Comparison of ENCODE assay signal across 30 cellular contexts in genomic region chr2:118274841-118275510, GRCh38.
"Had no signal": no experiment of that assay in that cellular context is flagged by ENCODE, and none has a peak within 500 bp of the region (broad histone marks: within the 10 kb centered on the region; RNA-seq: fewer than 3 reads in every experiment).

No MANE protein-coding gene starts in this region.

- H3K36me3 ChIP-seq: breast epithelium, Peyer's patch, SJSA1 had no signal

- H3K9me3 ChIP-seq: body of pancreas, breast epithelium, Peyer's patch, SJSA1, SK-N-SH had no signal

- ATAC-seq: activated naive CD8-positive, alpha-beta T cell treated with anti-CD3 and anti-CD28 coated beads, Interleukin-2, amount 50 U/mL, for 24 hours; activated T-cell treated with anti-CD3 and anti-CD28 coated beads, Interleukin-2, amount 50 U/mL, for 4 hours; body of pancreas; PC-3; T-cell; T-helper 17 cell had no signal

- H3K4me3 ChIP-seq: body of pancreas, breast epithelium, Peyer's patch, SJSA1 had no signal

- DNase-seq: activated B cell treated with CpG ODN at 0.5 μM for 24 hours; activated CD4-positive, alpha-beta memory T cell treated with anti-CD3 and anti-CD28 coated beads for 36 hours; activated CD4-positive, alpha-beta T cell treated with anti-CD3 and anti-CD28 coated beads for 4 hours; activated CD4-positive, alpha-beta T cell treated with anti-CD3 and anti-CD28 coated beads, Interleukin-2, amount 50 U/mL, for 1 hour; activated CD4-positive, CD25-positive, alpha-beta regulatory T cell treated with anti-CD3 and anti-CD28 coated beads, Interleukin-2, amount 50 U/mL, for 72 hours; activated CD8-positive, alpha-beta memory T cell treated with anti-CD3 and anti-CD28 coated beads, Interleukin-2, amount 50 U/mL, for 4 hours; activated effector memory CD4-positive, alpha-beta T cell treated with Interleukin-2 at 50 U/mL for 16 hours; activated naive CD4-positive, alpha-beta T cell treated with anti-CD3 and anti-CD28 coated beads, Interleukin-2, amount 10 ng/mL, durations not matched to agents 7 days and 5 days; activated naive CD8-positive, alpha-beta T cell treated with anti-CD3 and anti-CD28 coated beads, Interleukin-2, amount 50 U/mL, for 24 hours; activated T-cell treated with anti-CD3 and anti-CD28 coated beads for 4 hours; activated T-cell treated with anti-CD3 and anti-CD28 coated beads, Interleukin-2, amount 50 U/mL, for 4 hours; anterior cingulate cortex; body of pancreas; NCI-H1048; NCI-H1105 treated with DMSO at 0.1 percent for 48 hours; NCI-H1436; NCI-H1694; NCI-H1930; NCI-H510A; NCI-H526; NCI-H748 treated with DMSO at 0.1 percent for 48 hours; NK-92 treated with Interleukin-12 subunit alpha and Interleukin-12 subunit beta, amount 100 ng/mL, for 24 hours; PC-3; Peyer's patch; SHP77 treated with DMSO at 0.1 percent for 48 hours; SK-N-SH; T-cell; T-helper 17 cell had no signal

- H3K4me1 ChIP-seq: body of pancreas, breast epithelium, Peyer's patch, SJSA1 had no signal
